Comparison of ENCODE assay signal across 8 cellular contexts in genomic region chr5:109689740-109690455, GRCh38. TPM values are rescaled to one million over a fixed set of nuclear protein-coding genes. Genes with fewer than 3 reads are reported as not detected.
DNase-seq lines count a peak whose midpoint lies in the region; ATAC-seq, FAIRE-seq and TF ChIP-seq lines count a peak whose summit lies in the region.

MAN2A1 (plus strand) TSS chr5:109689927; CDS start chr5:109690418, 491 bp downstream.

- no peak for TF ChIP-seq EP300 in stomach (IDR thresholded peaks at IDR 0.05)

- no peaks in the 10 kb centered on the region for H3K27me3 ChIP-seq in stomach

- DNase-seq in COLO668 (lab: John Stamatoyannopoulos, UW; ENCODE audit: unreplicated experiment) (peak; percentile 59), HPDE6-E6E7 (ENCODE audit: extremely low spot score) (peak; percentile 58), RCC 7860 (ENCODE audit: low spot score) (peak; percentile 76), fibroblast of peridontal ligament (ENCODE audit: extremely low read depth) (peak; percentile 48), nephron progenitor cell (peak; percentile 74), stomach (peak; percentile 79)
- peak; percentile 80 for DNase-seq in activated T-helper 2 cell treated with anti-CD3 and anti-CD28 coated beads, Interferon-gamma antibody, Interleukin-2, Interleukin-4, amounts not matched to agents 10 μg/mL and 5 μg/mL and 100 μg/mL, durations not matched to agents 14 hours and 24 hours and 36 hours (ENCODE audit: low spot score)

- peaks cover 10% of the 10 kb centered on the region for H3K36me3 Mint-ChIP-seq in activated T-helper 2 cell treated with anti-CD3 and anti-CD28 coated beads, Interferon-gamma antibody, Interleukin-2, Interleukin-4, amounts not matched to agents 10 μg/mL and 5 μg/mL and 100 μg/mL, durations not matched to agents 14 hours and 24 hours and 36 hours (ENCODE audit: low read depth)
- peaks cover 13% of the 10 kb centered on the region for H3K36me3 Mint-ChIP-seq in nephron progenitor cell (ENCODE audit: low read depth)

- TF ChIP-seq POLR2A in stomach (IDR thresholded peaks at IDR 0.05), result no peak

- peaks cover 42% of the 10 kb centered on the region for H3K4me1 Mint-ChIP-seq in activated T-helper 2 cell treated with anti-CD3 and anti-CD28 coated beads, Interferon-gamma antibody, Interleukin-2, Interleukin-4, amounts not matched to agents 10 μg/mL and 5 μg/mL and 100 μg/mL, durations not matched to agents 14 hours and 24 hours and 36 hours (ENCODE audit: low read depth)
- H3K4me1 Mint-ChIP-seq in nephron progenitor cell, result peaks cover 42% of the 10 kb centered on the region

- FAIRE-seq in RCC 7860 (lab: Jason Lieb, UNC), result no peak

- H3K9me3 ChIP-seq in stomach, result peaks cover 0 to 7% (median 3%) of the 10 kb centered on the region in 4 donors

- peak within 1 kb of the TSS; percentile 91 for H3K27ac Mint-ChIP-seq in activated T-helper 2 cell treated with anti-CD3 and anti-CD28 coated beads, Interferon-gamma antibody, Interleukin-2, Interleukin-4, amounts not matched to agents 10 μg/mL and 5 μg/mL and 100 μg/mL, durations not matched to agents 14 hours and 24 hours and 36 hours
- H3K27ac Mint-ChIP-seq in nephron progenitor cell, result peak within 1 kb of the TSS; percentile 99

- WGBS in stomach, 5 donors, result 0 to 3% (median 0%) methylated on average over 27 to 78 of the region's 78 CpGs

- H3K27ac ChIP-seq in stomach, result peak within 1 kb of the TSS; percentile 96 to 99 (median 97)

- peaks cover 5% of the 10 kb centered on the region for H3K27me3 Mint-ChIP-seq in activated T-helper 2 cell treated with anti-CD3 and anti-CD28 coated beads, Interferon-gamma antibody, Interleukin-2, Interleukin-4, amounts not matched to agents 10 μg/mL and 5 μg/mL and 100 μg/mL, durations not matched to agents 14 hours and 24 hours and 36 hours (ENCODE audit: low read depth)
- no peaks in the 10 kb centered on the region for H3K27me3 Mint-ChIP-seq in nephron progenitor cell (ENCODE audit: low read depth, poor library complexity)

- H3K4me3 Mint-ChIP-seq in activated T-helper 2 cell treated with anti-CD3 and anti-CD28 coated beads, Interferon-gamma antibody, Interleukin-2, Interleukin-4, amounts not matched to agents 10 μg/mL and 5 μg/mL and 100 μg/mL, durations not matched to agents 14 hours and 24 hours and 36 hours (ENCODE audit: low read depth), result peak within 1 kb of the TSS; percentile 86
- H3K4me3 Mint-ChIP-seq in nephron progenitor cell, result peak within 1 kb of the TSS; percentile 98

- peaks cover 18 to 41% (median 35%) of the 10 kb centered on the region in 4 donors for H3K4me1 ChIP-seq in stomach

- intact Hi-C loops in activated T-helper 2 cell treated with anti-CD3 and anti-CD28 coated beads, Interferon-gamma antibody, Interleukin-2, Interleukin-4, amounts not matched to agents 10 μg/mL and 5 μg/mL and 100 μg/mL, durations not matched to agents 14 hours and 24 hours and 36 hours (cut with micrococcal nuclease), result loop anchor here (2.0 to 5.0 kb wide), 7 partner anchors 33 to 1308 kb away; partner anchors contain the start of genes FBXL17 and SLC25A46
- intact Hi-C loops in stomach (cut with DNase I; ENCODE audit: low total_unique reads), result no loop called here

- ATAC-seq in GM19468 (IDR thresholded peaks at IDR 0.05; ENCODE audit: extremely low read depth, unreplicated experiment), result peak; percentile 17

- H3K9me3 Mint-ChIP-seq in activated T-helper 2 cell treated with anti-CD3 and anti-CD28 coated beads, Interferon-gamma antibody, Interleukin-2, Interleukin-4, amounts not matched to agents 10 μg/mL and 5 μg/mL and 100 μg/mL, durations not matched to agents 14 hours and 24 hours and 36 hours, result peaks cover 14% of the 10 kb centered on the region
- peaks cover 30% of the 10 kb centered on the region for H3K9me3 Mint-ChIP-seq in nephron progenitor cell

- TF ChIP-seq CTCF in nephron progenitor cell (IDR thresholded peaks at IDR 0.05), result no peak
- peak in 1 of 7 experiments; percentile 5 for TF ChIP-seq CTCF in stomach (IDR thresholded peaks at IDR 0.05)

- H3K36me3 ChIP-seq in stomach, result no peaks in the 10 kb centered on the region

- peak within 1 kb of the TSS; percentile 79 to 90 (median 80) for H3K4me3 ChIP-seq in stomach

RNA-seq across cellular contexts. Expression of gene MAN2A1, which starts in this region (rescaled TPM):
- total RNA-seq in activated T-helper 2 cell treated with anti-CD3 and anti-CD28 coated beads, Interferon-gamma antibody, Interleukin-2, Interleukin-4, amounts not matched to agents 10 μg/mL and 5 μg/mL and 100 μg/mL, durations not matched to agents 14 hours and 24 hours and 36 hours, result 33.1 and 33.3 TPM in 2 replicates
- total RNA-seq in stomach, result 100 to 1,000 TPM in 1 of 5 donors, 10 to 100 TPM in 4; 29.2 to 136 (median 50.1) TPM
- 1 to 10 TPM; 6.1 to 9.0 (median 6.6) TPM for polyA plus RNA-seq in stomach

Comparison
In these comparisons a context has a peak if more than half of its experiments do, and no peak if none do; other contexts are left out.
1. Peak in every context shown above with its lines: DNase-seq, ATAC-seq, H3K4me3 ChIP-seq and H3K27ac ChIP-seq.